18 cellular contexts compared by ENCODE assay signal in genomic region chr17:31565652-31566051, GRCh38.
DNase-seq lines count a peak whose midpoint lies in the region; ATAC-seq and TF ChIP-seq lines count a peak whose summit lies in the region.
"Had no signal": no experiment of that assay in that cellular context is flagged by ENCODE, and none has a peak within 500 bp of the region (broad histone marks: within the 10 kb centered on the region; RNA-seq: fewer than 3 reads in every experiment).

No MANE protein-coding gene starts in this region.

- peaks cover 0 to 99% (median 55%) of the 10 kb centered on the region in 3 donors for H3K4me1 ChIP-seq in gastroesophageal sphincter
- peaks cover 13 to 19% of the 10 kb centered on the region in 2 donors for H3K4me1 ChIP-seq in gastrocnemius medialis
- H3K4me1 ChIP-seq in adrenal gland (replicated peaks in 1 of 2): peaks cover 0 to 40% of the 10 kb centered on the region in 2 donors

- no peak for ATAC-seq in WTC11
- ATAC-seq in gastroesophageal sphincter: no peak
- no peak for ATAC-seq in gastrocnemius medialis

- H3K27ac Mint-ChIP-seq in WTC11: peak overlapping the region; percentile 60
- H3K27ac Mint-ChIP-seq: immature natural killer cell had no signal

- CTCF ChIA-PET in WTC11 (lab: Charles Lee): interaction anchor here (0.5 to 1.2 kb wide), 5 partner anchors 129 to 277 kb away, joined by 3 read pairs; no protein-coding TSS in a partner anchor

- H3K4me3 Mint-ChIP-seq in WTC11: no peak overlapping the region
- H3K4me3 Mint-ChIP-seq: immature natural killer cell had no signal

- in situ Hi-C loops in gastrocnemius medialis (cut with MboI; ENCODE audit: low sequenced_read_pairs in 4 of 4): no loop called here

- no peak for TF ChIP-seq CTCF in AG09309 (IDR thresholded peaks at IDR 0.05; ENCODE audit: control insufficient read depth, insufficient read depth, low read depth, low read length, missing control alignments)
- TF ChIP-seq CTCF in WTC11 (IDR thresholded peaks at IDR 0.05): no peak
- TF ChIP-seq CTCF in gastroesophageal sphincter (IDR thresholded peaks at IDR 0.05): no peak
- no peak for TF ChIP-seq CTCF in gastrocnemius medialis (IDR thresholded peaks at IDR 0.05 in 4 of 5, conservative IDR thresholded peaks at IDR 0.05 in 1 of 5)
- no peak for TF ChIP-seq CTCF in adrenal gland (IDR thresholded peaks at IDR 0.05)

- DNase-seq in AG09309 (ENCODE audit: low read depth) (no peak), WTC11 (ENCODE audit: low spot score) (no peak), gastrocnemius medialis (no peak), DMS79 (lab: John Stamatoyannopoulos, UW) (no peak), DMS114 treated with DMSO at 0.1 percent for 48 hours (lab: John Stamatoyannopoulos, UW; ENCODE audit: unreplicated experiment) (no peak), D341Med (ENCODE audit: low spot score) (no peak), adrenal gland (no peak)
- DNase-seq: activated effector memory CD4-positive, alpha-beta T cell treated with Interleukin-2 at 50 U/mL for 16 hours; Calu3; effector memory CD4-positive, alpha-beta T cell; immature natural killer cell; MM.1S; NCI-H187 treated with DMSO at 0.1 percent for 48 hours; NCI-H524; OCI-M1; pancreas had no signal

- H3K4me3 ChIP-seq in AG09309 (ENCODE audit: control insufficient read depth, low read depth, low read length) (peak overlapping the region; percentile 1; the same call in 1 of the 2 replicates), gastroesophageal sphincter (no peak overlapping the region), gastrocnemius medialis (no peak overlapping the region), adrenal gland (no peak overlapping the region)
- H3K4me3 ChIP-seq: pancreas had no signal

- intact Hi-C loops in gastrocnemius medialis (cut with DNase I; ENCODE audit: low total_unique reads): no loop called here
- intact Hi-C loops in adrenal gland (cut with DNase I): no loop called here

- no peak for TF ChIP-seq POLR2A in gastroesophageal sphincter (IDR thresholded peaks at IDR 0.05)
- no peak for TF ChIP-seq POLR2A in gastrocnemius medialis (IDR thresholded peaks at IDR 0.05)
- no peak for TF ChIP-seq POLR2A in adrenal gland (IDR thresholded peaks at IDR 0.05)

- peaks cover 14% of the 10 kb centered on the region for H3K27me3 Mint-ChIP-seq in WTC11 (ENCODE audit: low read depth)

- H3K27ac ChIP-seq in gastroesophageal sphincter: peak overlapping the region in 3 of 4 donors; percentile 20 to 34 (median 28)
- peak overlapping the region in 3 of 4 donors; percentile 14 to 54 (median 39) for H3K27ac ChIP-seq in gastrocnemius medialis
- peak overlapping the region in 1 of 5 donors; percentile 31 for H3K27ac ChIP-seq in adrenal gland
- H3K27ac ChIP-seq: VCaP had no signal

- no peaks in the 10 kb centered on the region for H3K9me3 Mint-ChIP-seq in WTC11
- H3K9me3 Mint-ChIP-seq: immature natural killer cell had no signal

- no peaks in the 10 kb centered on the region for H3K36me3 Mint-ChIP-seq in WTC11
- H3K36me3 Mint-ChIP-seq: immature natural killer cell had no signal

- POLR2A ChIA-PET in WTC11 (lab: Charles Lee): no interaction called here

- H3K9me3 ChIP-seq in gastroesophageal sphincter (no peaks in the 10 kb centered on the region), gastrocnemius medialis (no peaks in the 10 kb centered on the region), adrenal gland (replicated peaks in 1 of 3) (no peaks in the 10 kb centered on the region)
- H3K9me3 ChIP-seq: pancreas had no signal

- H3K27me3 ChIP-seq in gastroesophageal sphincter (no peaks in the 10 kb centered on the region), gastrocnemius medialis (no peaks in the 10 kb centered on the region), adrenal gland (no peaks in the 10 kb centered on the region)
- H3K27me3 ChIP-seq: pancreas had no signal

- peaks cover 37% of the 10 kb centered on the region for H3K4me1 Mint-ChIP-seq in WTC11

- no peak for TF ChIP-seq EP300 in gastroesophageal sphincter (IDR thresholded peaks at IDR 0.05)

- 80 to 100% methylated on average over 1 to 7 of the region's 9 CpGs for WGBS in gastroesophageal sphincter (ENCODE audit: low coverage in 1 of 2), 2 donors
- whole genome bisulfite sequencing in adrenal gland, 4 donors: 90 to 95% (median 92%) methylated on average over 9 of the region's 9 CpGs

- no peaks in the 10 kb centered on the region for H3K36me3 ChIP-seq in gastroesophageal sphincter
- H3K36me3 ChIP-seq in gastrocnemius medialis: no peaks in the 10 kb centered on the region
- no peaks in the 10 kb centered on the region for H3K36me3 ChIP-seq in adrenal gland (replicated peaks in 1 of 2)
- H3K36me3 ChIP-seq: pancreas had no signal

TF ChIP-seq in WTC11, 78 proteins besides CTCF, POLR2A, EP300 and RAD21:
- no peak for TF ChIP-seq E2F5 (CRISPR knock-in tag; IDR thresholded peaks at IDR 0.05)
- no peak for TF ChIP-seq CREM (CRISPR knock-in tag; IDR thresholded peaks at IDR 0.05)
- TF ChIP-seq MXD4 (CRISPR knock-in tag; IDR thresholded peaks at IDR 0.05; ENCODE audit: borderline replicate concordance): no peak
- TF ChIP-seq KAT7 (CRISPR knock-in tag; IDR thresholded peaks at IDR 0.05; ENCODE audit: borderline replicate concordance): no peak
- TF ChIP-seq ZNF219 (CRISPR knock-in tag; IDR thresholded peaks at IDR 0.05; ENCODE audit: borderline replicate concordance): no peak
- TF ChIP-seq PRRX2 (CRISPR knock-in tag; IDR thresholded peaks at IDR 0.05): no peak
- no peak for TF ChIP-seq NR1H2 (CRISPR knock-in tag; IDR thresholded peaks at IDR 0.05)
- no peak for TF ChIP-seq ZNF263 (CRISPR knock-in tag; IDR thresholded peaks at IDR 0.05; ENCODE audit: low read depth)
- no peak for TF ChIP-seq AR (CRISPR knock-in tag; IDR thresholded peaks at IDR 0.05)
